Comparison of ENCODE assay signal across 11 cellular contexts in genomic region chr5:158820891-158821290, GRCh38.
DNase-seq lines count a peak whose midpoint lies in the region; ATAC-seq and TF ChIP-seq lines count a peak whose summit lies in the region.
"Had no signal": no experiment of that assay in that cellular context is flagged by ENCODE, and none has a peak within 500 bp of the region (broad histone marks: within the 10 kb centered on the region; RNA-seq: fewer than 3 reads in every experiment).

No MANE protein-coding gene starts in this region.

- H3K27me3 ChIP-seq in BE2C = no peaks in the 10 kb centered on the region

- TF ChIP-seq CTCF in BE2C (IDR thresholded peaks at IDR 0.05; ENCODE audit: low read depth, low read length) = no peak

- H3K36me3 ChIP-seq in BE2C = peaks cover 6% of the 10 kb centered on the region; the same call in 1 of the 2 replicates

- intact Hi-C loops in Right ventricle myocardium superior (cut with DNase I) = no loop called here

- no peak overlapping the region for H3K4me3 ChIP-seq in BE2C (ENCODE audit: low read depth, low read length)

- peaks cover 4% of the 10 kb centered on the region; the same call in 1 of the 2 replicates for H3K4me1 ChIP-seq in BE2C

- peak; percentile 59 for DNase-seq in germinal center (ENCODE audit: low spot score)
- no peak for DNase-seq in NCI-H2107 (lab: John Stamatoyannopoulos, UW)
- no peak for DNase-seq in BE2C
- DNase-seq in dedifferentiated amniotic fluid mesenchymal stem cell (ENCODE audit: extremely low spot score) = no peak
- no peak for DNase-seq in Right ventricle myocardium superior
- DNase-seq: erythroblast, NCI-H524 treated with DMSO at 0.1 percent for 48 hours, small intestine had no signal

- ATAC-seq in GM18867 (IDR thresholded peaks at IDR 0.05; ENCODE audit: unreplicated experiment) = peak; percentile 45
- ATAC-seq in GM21528 (IDR thresholded peaks at IDR 0.05; ENCODE audit: low FRiP score, unreplicated experiment) = peak; percentile 49
- ATAC-seq in HG03175 (IDR thresholded peaks at IDR 0.05; ENCODE audit: unreplicated experiment) = peak; percentile 49
- ATAC-seq in Right ventricle myocardium superior (ENCODE audit: poor library complexity) = no peak

- no peaks in the 10 kb centered on the region for H3K9me3 ChIP-seq in BE2C
